ENCODE assay signal across 13 cellular contexts in the genomic region with DNA sequence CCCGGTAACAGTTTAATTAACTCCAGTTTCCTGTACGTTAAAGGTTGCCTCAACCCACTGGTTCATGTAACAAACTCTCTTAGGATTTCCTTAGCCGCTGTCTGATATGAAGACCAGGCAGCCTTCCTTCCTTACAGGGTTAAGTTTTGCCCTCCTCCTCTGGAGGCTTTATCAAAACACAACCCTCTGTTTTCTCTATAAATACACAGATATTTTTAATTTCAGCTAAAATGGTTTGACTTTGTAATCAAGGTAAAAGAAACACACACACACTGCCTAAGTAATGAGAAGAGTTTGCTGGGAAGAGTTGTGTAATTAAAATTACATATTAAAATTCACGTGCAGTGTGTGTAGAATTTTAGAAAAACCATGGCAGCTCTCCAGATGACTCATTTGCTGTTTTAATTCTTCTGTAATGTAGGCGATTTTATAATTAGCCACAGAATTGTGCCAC.
DNase-seq lines count a peak whose midpoint lies in the region; ATAC-seq and TF ChIP-seq lines count a peak whose summit lies in the region.
"Had no signal": no experiment of that assay in that cellular context is flagged by ENCODE, and none has a peak within 500 bp of the region (broad histone marks: within the 10 kb centered on the region; RNA-seq: fewer than 3 reads in every experiment).

No MANE protein-coding gene starts in this region.

- peaks cover 13% of the 10 kb centered on the region for H3K9me3 Mint-ChIP-seq in nephron progenitor cell
- H3K9me3 Mint-ChIP-seq in naive thymus-derived CD8-positive, alpha-beta T cell = peaks cover 0 to 6% (median 0%) of the 10 kb centered on the region in 9 donors

- no peaks in the 10 kb centered on the region for H3K27me3 Mint-ChIP-seq in nephron progenitor cell (ENCODE audit: low read depth, poor library complexity)
- H3K27me3 Mint-ChIP-seq in naive thymus-derived CD8-positive, alpha-beta T cell = no peaks in the 10 kb centered on the region
- H3K27me3 Mint-ChIP-seq: IgD-negative memory B cell had no signal

- no peak for ATAC-seq in HG03520 (IDR thresholded peaks at IDR 0.05; ENCODE audit: unreplicated experiment)
- ATAC-seq in naive thymus-derived CD8-positive, alpha-beta T cell = no peak

- TF ChIP-seq CTCF in nephron progenitor cell (IDR thresholded peaks at IDR 0.05) = no peak

- DNase-seq in DMS 273 treated with DMSO at 0.1 percent for 48 hours (lab: John Stamatoyannopoulos, UW) (peak; percentile 29), NCI-H1105 treated with DMSO at 0.1 percent for 48 hours (lab: John Stamatoyannopoulos, UW) (peak; percentile 66), dermis microvascular lymphatic vessel endothelial cell (ENCODE audit: low read depth in 2 of 2) (peak; percentile 6 to 76), nephron progenitor cell (no peak), cerebellum (ENCODE audit: low spot score) (no peak), medulla oblongata (ENCODE audit: extremely low spot score) (no peak)
- no peak for DNase-seq in naive thymus-derived CD8-positive, alpha-beta T cell
- DNase-seq: activated CD4-positive, alpha-beta T cell treated with anti-CD3 and anti-CD28 coated beads for 48 hours; NCI-H2227 treated with DMSO at 0.1 percent for 48 hours; SIG-M5; stimulated activated CD4-positive, alpha-beta T cell treated with anti-CD3 and anti-CD28 coated beads, Interleukin-4, amount 100 ng/mL, for 24 hours had no signal

- peak overlapping the region; percentile 68 for H3K4me3 Mint-ChIP-seq in nephron progenitor cell
- no peak overlapping the region for H3K4me3 Mint-ChIP-seq in naive thymus-derived CD8-positive, alpha-beta T cell
- H3K4me3 Mint-ChIP-seq: IgD-negative memory B cell had no signal

- H3K4me1 Mint-ChIP-seq in nephron progenitor cell = peaks cover 52% of the 10 kb centered on the region
- no peaks in the 10 kb centered on the region for H3K4me1 Mint-ChIP-seq in naive thymus-derived CD8-positive, alpha-beta T cell
- H3K4me1 Mint-ChIP-seq: IgD-negative memory B cell had no signal

- peak overlapping the region; percentile 97 for H3K27ac Mint-ChIP-seq in nephron progenitor cell
- H3K27ac Mint-ChIP-seq in naive thymus-derived CD8-positive, alpha-beta T cell = no peak overlapping the region
- H3K27ac Mint-ChIP-seq: IgD-negative memory B cell had no signal

- H3K36me3 Mint-ChIP-seq in nephron progenitor cell (ENCODE audit: low read depth) = peaks cover 15% of the 10 kb centered on the region
- no peaks in the 10 kb centered on the region for H3K36me3 Mint-ChIP-seq in naive thymus-derived CD8-positive, alpha-beta T cell
- H3K36me3 Mint-ChIP-seq: IgD-negative memory B cell had no signal

- POLR2A ChIA-PET in naive thymus-derived CD8-positive, alpha-beta T cell (lab: Charles Lee) = no interaction called here

Comparison
In these comparisons a context has a peak if more than half of its experiments do, and no peak if none do; other contexts are left out.
1. DNase-seq: peak in DMS 273 treated with DMSO at 0.1 percent for 48 hours (single experiment), NCI-H1105 treated with DMSO at 0.1 percent for 48 hours (single experiment) and dermis microvascular lymphatic vessel endothelial cell (2 of 2); none in nephron progenitor cell (single experiment), cerebellum (single experiment), medulla oblongata (single experiment) and naive thymus-derived CD8-positive, alpha-beta T cell (0 of 10).